In the genomic region with DNA sequence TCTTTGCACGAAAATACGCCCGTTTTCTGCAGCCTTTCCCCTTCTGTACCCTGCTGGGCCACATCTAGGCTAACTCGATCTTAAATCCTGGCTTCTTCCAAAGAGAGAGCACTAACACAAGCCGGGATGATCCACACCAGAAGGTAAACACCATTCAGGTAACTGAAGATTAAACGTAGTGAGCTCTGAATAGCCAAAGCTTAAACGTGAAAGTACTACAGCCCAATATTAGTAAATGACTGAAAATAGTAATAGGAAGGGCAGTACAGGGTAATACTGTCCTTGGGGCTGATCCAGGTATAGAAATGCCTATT, we compare ENCODE assay signal across 8 cellular contexts. TPM values are rescaled to one million over a fixed set of nuclear protein-coding genes. Genes with fewer than 3 reads are reported as not detected.
A peak's percentile ranks its signal among the peaks of the same experiment; 100 is the strongest.
DNase-seq lines count a peak whose midpoint lies in the region; ATAC-seq and TF ChIP-seq lines count a peak whose summit lies in the region.

No MANE protein-coding gene starts in this region.

- H3K36me3 ChIP-seq in H7 (replicated peaks; ENCODE audit: control insufficient read depth, insufficient read depth, low read length) (peaks cover 8% of the 10 kb centered on the region), WERI-Rb-1 (peaks cover 43% of the 10 kb centered on the region), heart left ventricle (peaks cover 0 to 35% (median 21%) of the 10 kb centered on the region in 9 donors), skeletal muscle satellite cell (ENCODE audit: insufficient read depth, low read length) (peaks cover 22% of the 10 kb centered on the region)

- TF ChIP-seq POLR2A in heart left ventricle (IDR thresholded peaks at IDR 0.05): no peak

- TF ChIP-seq CTCF in WERI-Rb-1 (IDR thresholded peaks at IDR 0.05; ENCODE audit: low read depth, low read length) (no peak), heart left ventricle (IDR thresholded peaks at IDR 0.05) (no peak)

- 7 to 22% (median 12%) methylated on average over 7 of the region's 7 CpGs for WGBS in heart left ventricle, 4 donors

- H3K4me1 ChIP-seq in heart left ventricle: peaks cover 4 to 34% (median 21%) of the 10 kb centered on the region in 12 donors
- peaks cover 14% of the 10 kb centered on the region for H3K4me1 ChIP-seq in skeletal muscle satellite cell (ENCODE audit: control insufficient read depth, insufficient read depth, low read length)

- ATAC-seq in heart left ventricle (peak; percentile 3 to 22 (median 6)), GM19328 (IDR thresholded peaks at IDR 0.05; ENCODE audit: unreplicated experiment) (no peak)

- H3K9me3 ChIP-seq in WERI-Rb-1 (ENCODE audit: severe bottlenecking) (no peaks in the 10 kb centered on the region), heart left ventricle (no peaks in the 10 kb centered on the region), skeletal muscle satellite cell (replicated peaks; ENCODE audit: low read length) (no peaks in the 10 kb centered on the region)

- H3K4me3 ChIP-seq in H7 (ENCODE audit: insufficient read depth, low read depth, low read length) (peak overlapping the region; percentile 87), WERI-Rb-1 (ENCODE audit: low read depth, low read length) (peak overlapping the region; percentile 68), heart left ventricle (peak overlapping the region; percentile 49 to 93 (median 74)), skeletal muscle satellite cell (ENCODE audit: low read length) (peak overlapping the region; percentile 89)

- H3K9ac ChIP-seq in skeletal muscle satellite cell (ENCODE audit: low read depth, low read length): peak overlapping the region; percentile 91

- peak overlapping the region; percentile 93 for H3K4me2 ChIP-seq in skeletal muscle satellite cell (ENCODE audit: low read length)

- DNase-seq in H7 (no peak), WERI-Rb-1 (no peak), heart left ventricle (no peak), SKM-1 treated with dmso at 0.1 percent for 144 hours (lab: John Stamatoyannopoulos, UW; ENCODE audit: unreplicated experiment) (no peak), LoVo (ENCODE audit: low spot score) (no peak), NCI-H1930 (lab: John Stamatoyannopoulos, UW) (no peak)

- no peaks in the 10 kb centered on the region for H3K27me3 ChIP-seq in H7 (ENCODE audit: control insufficient read depth, insufficient read depth, low read length)
- no peaks in the 10 kb centered on the region for H3K27me3 ChIP-seq in WERI-Rb-1 (ENCODE audit: insufficient read depth, low read depth, severe bottlenecking)
- no peaks in the 10 kb centered on the region for H3K27me3 ChIP-seq in heart left ventricle
- H3K27me3 ChIP-seq in skeletal muscle satellite cell (ENCODE audit: control insufficient read depth, insufficient read depth, low read length): no peaks in the 10 kb centered on the region

- H3K27ac ChIP-seq in WERI-Rb-1: peak overlapping the region; percentile 86
- peak overlapping the region; percentile 64 to 95 (median 89) for H3K27ac ChIP-seq in heart left ventricle

- intact Hi-C loops in heart left ventricle (cut with DNase I): no loop called here

RNA-seq across cellular contexts. Expression of gene MRPL53, which starts 0.4 kb away (rescaled TPM):
- 25.9 and 34.1 TPM in 2 replicates for total RNA-seq in H7 (2014; rRNA removed; shearing (Covaris generic))
- total RNA-seq in heart left ventricle: 100 to 1,000 TPM in 7 of 9 donors, 10 to 100 TPM in 2; 64.9 to 180 (median 140) TPM
- polyA plus RNA-seq in heart left ventricle: 100 to 1,000 TPM in 1 of 2 donors, 10 to 100 TPM in 1; 77.6 to 128 TPM
- 29.5 and 32.2 TPM in 2 replicates for total RNA-seq in skeletal muscle satellite cell (2012; rRNA removed)

RNA-seq across cellular contexts. Expression of gene MOGS, which starts 7.7 kb away (rescaled TPM):
- 91.2 and 98.8 TPM in 2 replicates for total RNA-seq in H7 (2014; rRNA removed; shearing (Covaris generic))
- total RNA-seq in heart left ventricle: 10 to 100 TPM; 17.3 to 31.9 (median 22.8) TPM
- polyA plus RNA-seq in heart left ventricle: 10 to 100 TPM; 15.8 to 34.4 TPM
- total RNA-seq in skeletal muscle satellite cell (2012; rRNA removed): 43.5 and 46.6 TPM in 2 replicates

RNA-seq across cellular contexts. Expression of gene CCDC142, which starts 9.9 kb away (rescaled TPM):
- total RNA-seq in H7 (2014; rRNA removed; shearing (Covaris generic)): 9.8 and 12.0 TPM in 2 replicates
- 10 to 100 TPM in 1 of 9 donors, 1 to 10 TPM in 8; 4.4 to 13.4 (median 7.1) TPM for total RNA-seq in heart left ventricle
- polyA plus RNA-seq in heart left ventricle: 1 to 10 TPM; 5.8 to 6.4 TPM
- 19.2 and 22.8 TPM in 2 replicates for total RNA-seq in skeletal muscle satellite cell (2012; rRNA removed)

RNA-seq across cellular contexts. Expression of gene TTC31, which starts 10.0 kb away (rescaled TPM):
- total RNA-seq in H7 (2014; rRNA removed; shearing (Covaris generic)): 20.4 and 22.5 TPM in 2 replicates
- 10 to 100 TPM in 4 of 9 donors, 1 to 10 TPM in 5; 7.1 to 14.2 (median 10.0) TPM for total RNA-seq in heart left ventricle
- polyA plus RNA-seq in heart left ventricle: 10 to 100 TPM in 1 of 2 donors, 1 to 10 TPM in 1; 8.8 to 13.2 TPM
- 9.0 and 10.1 TPM in 2 replicates for total RNA-seq in skeletal muscle satellite cell (2012; rRNA removed)

RNA-seq across cellular contexts. Expression of gene WBP1, which starts 14.7 kb away (rescaled TPM):
- total RNA-seq in H7 (2014; rRNA removed; shearing (Covaris generic)): 81.0 and 88.9 TPM in 2 replicates
- total RNA-seq in heart left ventricle: 10 to 100 TPM; 32.7 to 58.4 (median 42.4) TPM
- polyA plus RNA-seq in heart left ventricle: 10 to 100 TPM; 29.0 to 44.2 TPM
- 17.0 and 18.6 TPM in 2 replicates for total RNA-seq in skeletal muscle satellite cell (2012; rRNA removed)
